In the genomic region with DNA sequence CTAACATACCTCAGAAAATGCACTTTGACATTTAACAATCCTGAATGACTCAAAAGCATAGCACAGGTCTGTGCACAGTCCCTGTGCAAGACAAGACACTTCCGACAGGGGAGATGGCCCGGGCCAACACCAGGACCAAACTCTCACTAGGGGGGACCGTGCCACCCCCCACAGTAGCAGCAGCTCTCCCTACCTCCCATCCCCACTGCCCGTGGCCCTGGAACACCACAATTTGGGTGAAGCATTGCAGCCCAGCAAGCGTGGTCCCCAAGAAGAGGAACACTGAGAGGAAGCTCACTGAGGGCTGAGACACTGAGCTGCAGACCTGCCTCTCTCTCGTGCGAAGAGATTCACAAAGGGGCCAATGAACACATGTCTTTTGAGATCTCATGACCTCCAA, we compare ENCODE assay signal across 22 cellular contexts. TPM values are rescaled to one million over a fixed set of nuclear protein-coding genes. Genes with fewer than 3 reads are reported as not detected.
"Had no signal": no experiment of that assay in that cellular context is flagged by ENCODE, and none has a peak within 500 bp of the region (broad histone marks: within the 10 kb centered on the region; RNA-seq: fewer than 3 reads in every experiment).

No MANE protein-coding gene starts in this region.

- ATAC-seq: K562 had no signal

- H3K4me3 ChIP-seq: K562, SJSA1, SK-N-MC had no signal

- H3K27me3 ChIP-seq: SJSA1 had no signal

- H3K36me3 ChIP-seq: SJSA1 had no signal

- DNase-seq: Kasumi-1, MM.1S, NCI-H1092 treated with DMSO at 0.1 percent for 48 hours, NCI-H1436, NCI-H187, NCI-H2029, NCI-H2081 treated with DMSO at 0.1 percent for 48 hours, NCI-H2171, NCI-H226, NCI-H446, NCI-H510A, NCI-H524 treated with DMSO at 0.1 percent for 48 hours, NCI-H69, NCI-H774, Right ventricle myocardium superior, RPMI8226, SIG-M5 had no signal

- H3K9me3 ChIP-seq: SJSA1 had no signal

- H3K9ac ChIP-seq: KMS-11 had no signal

- H3K9me3 Mint-ChIP-seq: IgD-negative memory B cell had no signal

- H3K27ac Mint-ChIP-seq: IgD-negative memory B cell had no signal

- H3K4me3 Mint-ChIP-seq: IgD-negative memory B cell had no signal

- H3K36me3 Mint-ChIP-seq: IgD-negative memory B cell had no signal

RNA-seq across cellular contexts. Expression of a gene that starts 26.0 kb away (rescaled TPM):
- total RNA-seq: K562 had no signal
